ENCODE assay signal across 7 cellular contexts in the genomic region with DNA sequence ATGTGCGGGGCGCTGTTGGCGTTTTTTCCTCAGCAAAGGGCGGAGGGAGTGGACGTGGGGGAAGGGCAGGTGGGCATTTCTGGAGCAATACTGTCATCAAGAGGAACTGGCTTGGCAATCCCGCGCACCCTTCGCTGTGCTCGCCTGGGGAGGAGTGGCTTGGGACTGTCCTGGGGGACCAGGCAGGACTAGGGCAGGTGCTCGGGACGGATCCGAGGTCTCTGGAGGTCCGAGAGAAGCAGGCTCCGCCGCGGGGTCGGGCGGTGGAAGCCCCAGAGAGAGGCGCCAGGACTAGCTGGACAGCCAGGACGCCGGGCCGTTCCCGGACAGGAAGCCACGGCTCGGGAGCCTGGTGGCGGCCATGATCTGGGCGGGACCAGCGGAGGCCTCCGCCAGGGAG.
DNase-seq lines count a peak whose midpoint lies in the region; ATAC-seq and TF ChIP-seq lines count a peak whose summit lies in the region.
"Not testable (repeated sequence)": the region's sequence is repeated elsewhere in the genome, so short reads cannot be mapped to it uniquely, and the experiment has no call there.

No MANE protein-coding gene starts in this region.

- not testable (repeated sequence) for H3K9me3 ChIP-seq in WERI-Rb-1 (ENCODE audit: severe bottlenecking)

- not testable (repeated sequence) for DNase-seq in GM06990 (ENCODE audit: extremely low read depth, insufficient read length); caudate nucleus (lab: John Stamatoyannopoulos, UW); retinal pigment epithelial cell (ENCODE audit: low read depth)
- DNase-seq in WERI-Rb-1 = peak; percentile 85
- DNase-seq in activated gamma-delta T cell treated with anti-CD3 and anti-CD28 coated beads, Interleukin-2, amount 50 U/mL, for 16 hours (ENCODE audit: low read depth) = peak; percentile 29
- DNase-seq in left ventricle myocardium superior = peak; percentile 39
- DNase-seq in mesenteric fat pad (ENCODE audit: low spot score) = peak; percentile 97

- not testable (repeated sequence) for TF ChIP-seq CTCF in GM06990 (IDR thresholded peaks at IDR 0.05; ENCODE audit: insufficient read depth, low read length, poor library complexity, severe bottlenecking); WERI-Rb-1 (IDR thresholded peaks at IDR 0.05; ENCODE audit: low read depth, low read length); retinal pigment epithelial cell (conservative IDR thresholded peaks at IDR 0.05; ENCODE audit: low read depth, low read length)

- intact Hi-C loops in left ventricle myocardium superior (cut with micrococcal nuclease) = not testable (repeated sequence)

- peak overlapping the region; percentile 37 for H3K4me3 ChIP-seq in GM06990 (replicated peaks; ENCODE audit: low read depth, low read length)
- H3K4me3 ChIP-seq in WERI-Rb-1 (ENCODE audit: low read depth, low read length) = peak overlapping the region; percentile 41
- H3K4me3 ChIP-seq in retinal pigment epithelial cell (ENCODE audit: low read length) = peak overlapping the region; percentile 36

- ATAC-seq in left ventricle myocardium superior = not testable (repeated sequence)

- not testable (repeated sequence) for H3K36me3 ChIP-seq in GM06990 (ENCODE audit: control insufficient read depth, insufficient read depth, low read length); WERI-Rb-1

- H3K27ac ChIP-seq in WERI-Rb-1 (peak overlapping the region; percentile 84), caudate nucleus (ENCODE audit: low read depth, low read length) (peak overlapping the region; percentile 76)

- not testable (repeated sequence) for H3K27me3 ChIP-seq in GM06990 (replicated peaks; ENCODE audit: control insufficient read depth, insufficient read depth, low read length); WERI-Rb-1 (ENCODE audit: insufficient read depth, low read depth, severe bottlenecking)
